In genomic region chr16:835373-835772, GRCh38 we compare ENCODE assay signal across 11 cellular contexts. TPM values are rescaled to one million over a fixed set of nuclear protein-coding genes. Genes with fewer than 3 reads are reported as not detected.
"Had no signal": no experiment of that assay in that cellular context is flagged by ENCODE, and none has a peak within 500 bp of the region (broad histone marks: within the 10 kb centered on the region; RNA-seq: fewer than 3 reads in every experiment).

No MANE protein-coding gene starts in this region.

- H3K4me1 Mint-ChIP-seq: GM23338, H9 had no signal

- H3K27ac ChIP-seq: GM23248 had no signal

- ATAC-seq: GM23338, HCT116 had no signal

- DNase-seq: GM23248, GOT3, H7, H9, HCEC 1CT, HFFc6 had no signal

- H3K4me2 ChIP-seq: GM23338 had no signal

- H3K36me3 ChIP-seq: HAP-1 had no signal

- H3K4me1 ChIP-seq: HAP-1 had no signal

- H2AFZ ChIP-seq: GM23248, GM23338 had no signal

- H3K4me3 ChIP-seq: GM23248, GM23338, HAP-1 had no signal

- H3K4me3 Mint-ChIP-seq: GM23338, H9, HFFc6 had no signal

- H3K27ac Mint-ChIP-seq: GM23338, H9, HFFc6 had no signal

- H3K9ac ChIP-seq: GM23248 had no signal

RNA-seq across cellular contexts. Expression of gene GNG13, which starts 34.8 kb away (rescaled TPM):
- total RNA-seq: GM23248, GM23338, H1, H4, H7, H9, HFFc6 had no signal
- polyA plus RNA-seq: GM23248, H1 had no signal
